Comparison of ENCODE assay signal across 1 cellular context in the genomic region with DNA sequence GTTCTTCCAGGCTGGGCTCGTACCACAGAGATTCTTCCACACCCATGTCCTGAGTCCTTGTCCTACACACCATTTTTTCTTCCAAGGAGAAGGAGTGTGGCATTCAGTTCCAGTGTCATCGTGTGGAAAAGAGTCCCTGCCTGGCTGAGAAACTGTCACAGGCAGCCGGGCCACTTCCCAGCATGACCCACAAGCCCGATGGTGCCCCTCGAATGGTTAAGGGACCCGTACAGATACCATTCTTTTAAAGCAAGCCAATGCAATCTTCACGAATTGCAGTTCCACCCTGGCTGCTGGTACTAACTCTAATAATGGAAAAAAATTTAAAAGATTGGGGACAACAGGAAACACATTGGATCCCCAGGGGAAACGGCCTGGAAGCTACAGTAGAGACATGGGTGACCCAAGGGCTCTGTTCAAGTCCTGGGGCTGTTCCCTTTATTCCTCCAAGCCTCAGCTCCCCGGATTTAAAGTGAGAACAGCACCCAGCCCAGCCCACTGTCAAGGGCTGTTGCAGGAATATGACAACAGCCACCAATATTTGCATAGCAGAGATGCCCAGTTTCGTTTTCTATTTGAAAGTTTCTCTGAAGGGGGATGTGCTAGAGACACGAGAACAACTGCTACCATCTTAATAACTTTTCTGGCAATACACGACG.
TF ChIP-seq lines count a peak whose summit lies in the region.

No MANE protein-coding gene starts in this region.

TF ChIP-seq in GM12878, 131 proteins besides CTCF, POLR2A, EP300 and RAD21 (continued from another document and continues in another):
- no peak for TF ChIP-seq ZBTB40 (IDR thresholded peaks at IDR 0.05; ENCODE audit: borderline replicate concordance)
- no peak for TF ChIP-seq SMC3 (IDR thresholded peaks at IDR 0.05; ENCODE audit: borderline replicate concordance, low read length)
- TF ChIP-seq NR2F1 (conservative IDR thresholded peaks at IDR 0.05), result no peak
- no peak for TF ChIP-seq BHLHE40 (IDR thresholded peaks at IDR 0.05; ENCODE audit: borderline replicate concordance in 1 of 2, low read depth in 2 of 2, low read length in 1 of 2)
- TF ChIP-seq, protein P1, sequence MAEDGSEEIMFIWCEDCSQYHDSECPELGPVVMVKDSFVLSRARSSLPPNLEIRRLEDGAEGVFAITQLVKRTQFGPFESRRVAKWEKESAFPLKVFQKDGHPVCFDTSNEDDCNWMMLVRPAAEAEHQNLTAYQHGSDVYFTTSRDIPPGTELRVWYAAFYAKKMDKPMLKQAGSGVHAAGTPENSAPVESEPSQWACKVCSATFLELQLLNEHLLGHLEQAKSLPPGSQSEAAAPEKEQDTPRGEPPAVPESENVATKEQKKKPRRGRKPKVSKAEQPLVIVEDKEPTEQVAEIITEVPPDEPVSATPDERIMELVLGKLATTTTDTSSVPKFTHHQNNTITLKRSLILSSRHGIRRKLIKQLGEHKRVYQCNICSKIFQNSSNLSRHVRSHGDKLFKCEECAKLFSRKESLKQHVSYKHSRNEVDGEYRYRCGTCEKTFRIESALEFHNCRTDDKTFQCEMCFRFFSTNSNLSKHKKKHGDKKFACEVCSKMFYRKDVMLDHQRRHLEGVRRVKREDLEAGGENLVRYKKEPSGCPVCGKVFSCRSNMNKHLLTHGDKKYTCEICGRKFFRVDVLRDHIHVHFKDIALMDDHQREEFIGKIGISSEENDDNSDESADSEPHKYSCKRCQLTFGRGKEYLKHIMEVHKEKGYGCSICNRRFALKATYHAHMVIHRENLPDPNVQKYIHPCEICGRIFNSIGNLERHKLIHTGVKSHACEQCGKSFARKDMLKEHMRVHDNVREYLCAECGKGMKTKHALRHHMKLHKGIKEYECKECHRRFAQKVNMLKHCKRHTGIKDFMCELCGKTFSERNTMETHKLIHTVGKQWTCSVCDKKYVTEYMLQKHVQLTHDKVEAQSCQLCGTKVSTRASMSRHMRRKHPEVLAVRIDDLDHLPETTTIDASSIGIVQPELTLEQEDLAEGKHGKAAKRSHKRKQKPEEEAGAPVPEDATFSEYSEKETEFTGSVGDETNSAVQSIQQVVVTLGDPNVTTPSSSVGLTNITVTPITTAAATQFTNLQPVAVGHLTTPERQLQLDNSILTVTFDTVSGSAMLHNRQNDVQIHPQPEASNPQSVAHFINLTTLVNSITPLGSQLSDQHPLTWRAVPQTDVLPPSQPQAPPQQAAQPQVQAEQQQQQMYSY (CRISPR knock-in tag; IDR thresholded peaks at IDR 0.05), result no peak
- TF ChIP-seq CREM (IDR thresholded peaks at IDR 0.05; ENCODE audit: low read depth), result peak; percentile 40; the same call in 1 of the 2 replicates
- no peak for TF ChIP-seq CHD4 (IDR thresholded peaks at IDR 0.05)
- no peak for TF ChIP-seq YY1 (IDR thresholded peaks at IDR 0.05; ENCODE audit: low read depth, low read length)
- TF ChIP-seq TCF7 (IDR thresholded peaks at IDR 0.05; ENCODE audit: borderline replicate concordance), result no peak
- TF ChIP-seq, protein P2, sequence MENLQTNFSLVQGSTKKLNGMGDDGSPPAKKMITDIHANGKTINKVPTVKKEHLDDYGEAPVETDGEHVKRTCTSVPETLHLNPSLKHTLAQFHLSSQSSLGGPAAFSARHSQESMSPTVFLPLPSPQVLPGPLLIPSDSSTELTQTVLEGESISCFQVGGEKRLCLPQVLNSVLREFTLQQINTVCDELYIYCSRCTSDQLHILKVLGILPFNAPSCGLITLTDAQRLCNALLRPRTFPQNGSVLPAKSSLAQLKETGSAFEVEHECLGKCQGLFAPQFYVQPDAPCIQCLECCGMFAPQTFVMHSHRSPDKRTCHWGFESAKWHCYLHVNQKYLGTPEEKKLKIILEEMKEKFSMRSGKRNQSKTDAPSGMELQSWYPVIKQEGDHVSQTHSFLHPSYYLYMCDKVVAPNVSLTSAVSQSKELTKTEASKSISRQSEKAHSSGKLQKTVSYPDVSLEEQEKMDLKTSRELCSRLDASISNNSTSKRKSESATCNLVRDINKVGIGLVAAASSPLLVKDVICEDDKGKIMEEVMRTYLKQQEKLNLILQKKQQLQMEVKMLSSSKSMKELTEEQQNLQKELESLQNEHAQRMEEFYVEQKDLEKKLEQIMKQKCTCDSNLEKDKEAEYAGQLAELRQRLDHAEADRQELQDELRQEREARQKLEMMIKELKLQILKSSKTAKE (IDR thresholded peaks at IDR 0.05; ENCODE audit: low read depth, poor library complexity, severe bottlenecking), result no peak
- TF ChIP-seq MTA2 (IDR thresholded peaks at IDR 0.05; ENCODE audit: low read depth), result no peak
- TF ChIP-seq TCF12 (IDR thresholded peaks at IDR 0.05; ENCODE audit: low read depth, low read length), result no peak
- TF ChIP-seq, protein P3, sequence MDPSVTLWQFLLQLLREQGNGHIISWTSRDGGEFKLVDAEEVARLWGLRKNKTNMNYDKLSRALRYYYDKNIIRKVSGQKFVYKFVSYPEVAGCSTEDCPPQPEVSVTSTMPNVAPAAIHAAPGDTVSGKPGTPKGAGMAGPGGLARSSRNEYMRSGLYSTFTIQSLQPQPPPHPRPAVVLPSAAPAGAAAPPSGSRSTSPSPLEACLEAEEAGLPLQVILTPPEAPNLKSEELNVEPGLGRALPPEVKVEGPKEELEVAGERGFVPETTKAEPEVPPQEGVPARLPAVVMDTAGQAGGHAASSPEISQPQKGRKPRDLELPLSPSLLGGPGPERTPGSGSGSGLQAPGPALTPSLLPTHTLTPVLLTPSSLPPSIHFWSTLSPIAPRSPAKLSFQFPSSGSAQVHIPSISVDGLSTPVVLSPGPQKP (IDR thresholded peaks at IDR 0.05; ENCODE audit: low read depth, low read length), result no peak
- no peak for TF ChIP-seq USF2 (IDR thresholded peaks at IDR 0.05; ENCODE audit: borderline replicate concordance, low read depth, low read length)
- TF ChIP-seq RUNX3 (IDR thresholded peaks at IDR 0.05; ENCODE audit: low read length), result peak; percentile 41
- no peak for TF ChIP-seq HDAC2 (IDR thresholded peaks at IDR 0.05)
- no peak for TF ChIP-seq ZNF217 (IDR thresholded peaks at IDR 0.05)
- TF ChIP-seq CBFB (IDR thresholded peaks at IDR 0.05; ENCODE audit: low read depth), result no peak
- TF ChIP-seq YBX1 (IDR thresholded peaks at IDR 0.05), result no peak
- no peak for TF ChIP-seq MTA3 (IDR thresholded peaks at IDR 0.05; ENCODE audit: borderline replicate concordance, low read length)
- no peak for TF ChIP-seq NKRF (conservative IDR thresholded peaks at IDR 0.05)
- TF ChIP-seq KLF5 (IDR thresholded peaks at IDR 0.05; ENCODE audit: partially characterized antibody), result no peak
- TF ChIP-seq, protein P4, sequence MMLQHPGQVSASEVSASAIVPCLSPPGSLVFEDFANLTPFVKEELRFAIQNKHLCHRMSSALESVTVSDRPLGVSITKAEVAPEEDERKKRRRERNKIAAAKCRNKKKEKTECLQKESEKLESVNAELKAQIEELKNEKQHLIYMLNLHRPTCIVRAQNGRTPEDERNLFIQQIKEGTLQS (IDR thresholded peaks at IDR 0.05; ENCODE audit: borderline replicate concordance, extremely low read depth, low read depth, low read length), result no peak
- TF ChIP-seq RBBP5 (conservative IDR thresholded peaks at IDR 0.05), result no peak
- no peak for TF ChIP-seq ZZZ3 (IDR thresholded peaks at IDR 0.05; ENCODE audit: control insufficient read depth, insufficient read length, low read depth)
- no peak for TF ChIP-seq ASH2L (IDR thresholded peaks at IDR 0.05; ENCODE audit: borderline replicate concordance, low read depth)
- TF ChIP-seq, protein P5, sequence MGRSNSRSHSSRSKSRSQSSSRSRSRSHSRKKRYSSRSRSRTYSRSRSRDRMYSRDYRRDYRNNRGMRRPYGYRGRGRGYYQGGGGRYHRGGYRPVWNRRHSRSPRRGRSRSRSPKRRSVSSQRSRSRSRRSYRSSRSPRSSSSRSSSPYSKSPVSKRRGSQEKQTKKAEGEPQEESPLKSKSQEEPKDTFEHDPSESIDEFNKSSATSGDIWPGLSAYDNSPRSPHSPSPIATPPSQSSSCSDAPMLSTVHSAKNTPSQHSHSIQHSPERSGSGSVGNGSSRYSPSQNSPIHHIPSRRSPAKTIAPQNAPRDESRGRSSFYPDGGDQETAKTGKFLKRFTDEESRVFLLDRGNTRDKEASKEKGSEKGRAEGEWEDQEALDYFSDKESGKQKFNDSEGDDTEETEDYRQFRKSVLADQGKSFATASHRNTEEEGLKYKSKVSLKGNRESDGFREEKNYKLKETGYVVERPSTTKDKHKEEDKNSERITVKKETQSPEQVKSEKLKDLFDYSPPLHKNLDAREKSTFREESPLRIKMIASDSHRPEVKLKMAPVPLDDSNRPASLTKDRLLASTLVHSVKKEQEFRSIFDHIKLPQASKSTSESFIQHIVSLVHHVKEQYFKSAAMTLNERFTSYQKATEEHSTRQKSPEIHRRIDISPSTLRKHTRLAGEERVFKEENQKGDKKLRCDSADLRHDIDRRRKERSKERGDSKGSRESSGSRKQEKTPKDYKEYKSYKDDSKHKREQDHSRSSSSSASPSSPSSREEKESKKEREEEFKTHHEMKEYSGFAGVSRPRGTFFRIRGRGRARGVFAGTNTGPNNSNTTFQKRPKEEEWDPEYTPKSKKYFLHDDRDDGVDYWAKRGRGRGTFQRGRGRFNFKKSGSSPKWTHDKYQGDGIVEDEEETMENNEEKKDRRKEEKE (IDR thresholded peaks at IDR 0.05), result no peak
- no peak for TF ChIP-seq ZNF207 (IDR thresholded peaks at IDR 0.05; ENCODE audit: borderline replicate concordance)
- TF ChIP-seq HCFC1 (IDR thresholded peaks at IDR 0.05; ENCODE audit: low read length), result no peak
- TF ChIP-seq CBX5 (IDR thresholded peaks at IDR 0.05; ENCODE audit: low read depth), result no peak
- TF ChIP-seq ZSCAN29 (IDR thresholded peaks at IDR 0.05), result no peak
- no peak for TF ChIP-seq FOXM1 (IDR thresholded peaks at IDR 0.05; ENCODE audit: low read depth, low read length)
- no peak for TF ChIP-seq E4F1 (IDR thresholded peaks at IDR 0.05; ENCODE audit: borderline replicate concordance, partially characterized antibody)
- no peak for TF ChIP-seq RFX5 (IDR thresholded peaks at IDR 0.05; ENCODE audit: low read depth, low read length)
- TF ChIP-seq FOXK2 (IDR thresholded peaks at IDR 0.05), result peak; percentile 56; the same call in 1 of the 2 replicates
- TF ChIP-seq EGR1 (IDR thresholded peaks at IDR 0.05; ENCODE audit: borderline replicate concordance in 1 of 2, low read depth in 2 of 2, low read length in 2 of 2), result no peak
- TF ChIP-seq SMARCA5 (IDR thresholded peaks at IDR 0.05), result no peak
- no peak for TF ChIP-seq NFYA (IDR thresholded peaks at IDR 0.05; ENCODE audit: borderline replicate concordance, low read depth, low read length)
- 0 out of 2 replicates have a peak, but pooled peaks have one; percentile 28 for TF ChIP-seq SMAD5 (IDR thresholded peaks at IDR 0.05; ENCODE audit: low read depth)
- TF ChIP-seq MXI1 (IDR thresholded peaks at IDR 0.05; ENCODE audit: low read depth, low read length), result no peak
